In genomic region chr11:64875369-64876225, GRCh38 we compare ENCODE assay signal across 6 cellular contexts. TPM values are rescaled to one million over a fixed set of nuclear protein-coding genes. Genes with fewer than 3 reads are reported as not detected.
DNase-seq lines count a peak whose midpoint lies in the region; ATAC-seq lines count a peak whose summit lies in the region.

No MANE protein-coding gene starts in this region.

- no peak for DNase-seq in activated CD8-positive, alpha-beta T cell treated with anti-CD3 and anti-CD28 coated beads, Interleukin-2, amount 10 ng/mL, durations not matched to agents 7 days and 5 days
- no peak for DNase-seq in naive thymus-derived CD8-positive, alpha-beta T cell
- no peak for DNase-seq in kidney tubule cell (ENCODE audit: low spot score)
- no peak for DNase-seq in GOT3 (lab: John Stamatoyannopoulos, UW)

- peak overlapping the region; percentile 78; the same call in 1 of the 2 replicates for H3K4me3 ChIP-seq in GM08714 (ENCODE audit: low read length)

- H3K27me3 Mint-ChIP-seq in activated CD8-positive, alpha-beta T cell treated with anti-CD3 and anti-CD28 coated beads, Interleukin-2, amount 10 ng/mL, durations not matched to agents 7 days and 5 days (ENCODE audit: low read depth), result no peaks in the 10 kb centered on the region
- H3K27me3 Mint-ChIP-seq in naive thymus-derived CD8-positive, alpha-beta T cell, result no peaks in the 10 kb centered on the region

- ATAC-seq in activated CD8-positive, alpha-beta T cell treated with anti-CD3 and anti-CD28 coated beads, Interleukin-2, amount 10 ng/mL, durations not matched to agents 7 days and 5 days, result no peak
- ATAC-seq in naive thymus-derived CD8-positive, alpha-beta T cell, result no peak
- no peak for ATAC-seq in HG03108 (IDR thresholded peaks at IDR 0.05; ENCODE audit: unreplicated experiment)

- H3K4me3 Mint-ChIP-seq in activated CD8-positive, alpha-beta T cell treated with anti-CD3 and anti-CD28 coated beads, Interleukin-2, amount 10 ng/mL, durations not matched to agents 7 days and 5 days, result peak overlapping the region; percentile 98
- peak overlapping the region; percentile 92 to 99 (median 98) for H3K4me3 Mint-ChIP-seq in naive thymus-derived CD8-positive, alpha-beta T cell

- H3K27ac Mint-ChIP-seq in activated CD8-positive, alpha-beta T cell treated with anti-CD3 and anti-CD28 coated beads, Interleukin-2, amount 10 ng/mL, durations not matched to agents 7 days and 5 days, result peak overlapping the region; percentile 84
- peak overlapping the region; percentile 90 to 98 (median 95) for H3K27ac Mint-ChIP-seq in naive thymus-derived CD8-positive, alpha-beta T cell

- CTCF ChIA-PET in activated CD8-positive, alpha-beta T cell treated with anti-CD3 and anti-CD28 coated beads, Interleukin-2, amount 10 ng/mL, durations not matched to agents 7 days and 5 days (lab: Charles Lee), result interaction anchor here (3.2 to 15.0 kb wide), 5 partner anchors 7 to 139 kb away, joined by 10 to 306 read pairs (median 127); partner anchors contain the start of genes ARL2 and CDC42BPG

- peaks cover 62% of the 10 kb centered on the region for H3K36me3 Mint-ChIP-seq in activated CD8-positive, alpha-beta T cell treated with anti-CD3 and anti-CD28 coated beads, Interleukin-2, amount 10 ng/mL, durations not matched to agents 7 days and 5 days (ENCODE audit: low read depth)
- H3K36me3 Mint-ChIP-seq in naive thymus-derived CD8-positive, alpha-beta T cell, result peaks cover 0 to 52% (median 23%) of the 10 kb centered on the region in 3 donors

- peaks cover 66% of the 10 kb centered on the region for H3K4me1 Mint-ChIP-seq in activated CD8-positive, alpha-beta T cell treated with anti-CD3 and anti-CD28 coated beads, Interleukin-2, amount 10 ng/mL, durations not matched to agents 7 days and 5 days (ENCODE audit: low read depth)
- peaks cover 49 to 84% (median 79%) of the 10 kb centered on the region in 4 donors for H3K4me1 Mint-ChIP-seq in naive thymus-derived CD8-positive, alpha-beta T cell

- POLR2A ChIA-PET in activated CD8-positive, alpha-beta T cell treated with anti-CD3 and anti-CD28 coated beads, Interleukin-2, amount 10 ng/mL, durations not matched to agents 7 days and 5 days (lab: Charles Lee), result interaction anchor here (0.6 to 14.9 kb wide), 5 partner anchors 12 to 228 kb away, joined by 3 to 469 read pairs (median 4); partner anchors contain the start of genes CDC42BPG and SAC3D1
- POLR2A ChIA-PET in naive thymus-derived CD8-positive, alpha-beta T cell (lab: Charles Lee), result interaction anchor here (0.6 to 45.7 kb wide), 14 partner anchors 9 to 1761 kb away, joined by 3 to 2449 read pairs (median 6); partner anchors contain the start of genes CDC42BPG, RASGRP2, SF1 and TM7SF2

- no peaks in the 10 kb centered on the region for H3K9me3 Mint-ChIP-seq in activated CD8-positive, alpha-beta T cell treated with anti-CD3 and anti-CD28 coated beads, Interleukin-2, amount 10 ng/mL, durations not matched to agents 7 days and 5 days (ENCODE audit: insufficient read depth)
- H3K9me3 Mint-ChIP-seq in naive thymus-derived CD8-positive, alpha-beta T cell, result no peaks in the 10 kb centered on the region

RNA-seq across cellular contexts. Expression of gene EHD1, which starts 2.8 kb away (rescaled TPM):
- 100 to 1,000 TPM; 145 to 150 TPM for total RNA-seq in activated CD8-positive, alpha-beta T cell treated with anti-CD3 and anti-CD28 coated beads, Interleukin-2, amount 10 ng/mL, durations not matched to agents 7 days and 5 days
- 100 to 1,000 TPM; 217 to 226 TPM for total RNA-seq in naive thymus-derived CD8-positive, alpha-beta T cell
- polyA plus RNA-seq in naive thymus-derived CD8-positive, alpha-beta T cell, result 100 to 1,000 TPM; 137 to 164 (median 154) TPM

RNA-seq across cellular contexts. Expression of gene CDC42BPG, which starts 31.1 kb away (rescaled TPM):
- 1 to 10 TPM in 1 of 2 experiments, under 1 TPM in 1; 0.61 to 1.2 TPM for total RNA-seq in activated CD8-positive, alpha-beta T cell treated with anti-CD3 and anti-CD28 coated beads, Interleukin-2, amount 10 ng/mL, durations not matched to agents 7 days and 5 days
- total RNA-seq in naive thymus-derived CD8-positive, alpha-beta T cell, result 10 to 100 TPM in 1 of 2 experiments, 1 to 10 TPM in 1; 9.0 to 10.3 TPM
- under 1 TPM; 0.09 to 0.38 (median 0.13) TPM for polyA plus RNA-seq in naive thymus-derived CD8-positive, alpha-beta T cell

RNA-seq across cellular contexts. Expression of gene ATG2A, which starts 41.4 kb away (rescaled TPM):
- total RNA-seq in activated CD8-positive, alpha-beta T cell treated with anti-CD3 and anti-CD28 coated beads, Interleukin-2, amount 10 ng/mL, durations not matched to agents 7 days and 5 days, result 10 to 100 TPM; 20.6 to 23.1 TPM
- total RNA-seq in naive thymus-derived CD8-positive, alpha-beta T cell, result 10 to 100 TPM; 39.5 to 41.4 TPM
- 1 to 10 TPM; 3.4 to 4.2 (median 3.6) TPM for polyA plus RNA-seq in naive thymus-derived CD8-positive, alpha-beta T cell

RNA-seq across cellular contexts. Expression of gene PPP2R5B, which starts 48.9 kb away (rescaled TPM):
- 10 to 100 TPM; 13.7 to 14.0 TPM for total RNA-seq in activated CD8-positive, alpha-beta T cell treated with anti-CD3 and anti-CD28 coated beads, Interleukin-2, amount 10 ng/mL, durations not matched to agents 7 days and 5 days
- total RNA-seq in naive thymus-derived CD8-positive, alpha-beta T cell, result 10 to 100 TPM; 13.4 to 16.0 TPM
- polyA plus RNA-seq in naive thymus-derived CD8-positive, alpha-beta T cell, result 1 to 10 TPM; 4.7 to 6.6 (median 5.3) TPM

Comparison
In these comparisons a context has a peak if more than half of its experiments do, and no peak if none do; other contexts are left out.
1. RNA of gene CDC42BPG, which starts 31.1 kb away (total RNA-seq): 9.0 to 10.3 TPM in naive thymus-derived CD8-positive, alpha-beta T cell; 0.61 to 1.2 TPM in activated CD8-positive, alpha-beta T cell treated with anti-CD3 and anti-CD28 coated beads, Interleukin-2, amount 10 ng/mL, durations not matched to agents 7 days and 5 days; every median in the first group is over 4 times any median in the second.